ENCODE assay signal across 15 cellular contexts in genomic region chr2:27672723-27673486, GRCh38. TPM values are rescaled to one million over a fixed set of nuclear protein-coding genes. Genes with fewer than 3 reads are reported as not detected.
A peak's percentile ranks its signal among the peaks of the same experiment; 100 is the strongest.
DNase-seq lines count a peak whose midpoint lies in the region; ATAC-seq, FAIRE-seq and TF ChIP-seq lines count a peak whose summit lies in the region.
"Had no signal": no experiment of that assay in that cellular context is flagged by ENCODE, and none has a peak within 500 bp of the region (broad histone marks: within the 10 kb centered on the region; RNA-seq: fewer than 3 reads in every experiment).

No MANE protein-coding gene starts in this region.

- no peak for TF ChIP-seq POLR2A in A549 (IDR thresholded peaks at IDR 0.05; ENCODE audit: low read length)

- H3K4ac ChIP-seq in neuronal stem cell (ENCODE audit: low read length) = no peak overlapping the region

- H3K4me1 ChIP-seq in A549 (no peaks in the 10 kb centered on the region), neuronal stem cell (ENCODE audit: control insufficient read depth in 2 of 2, insufficient read depth in 1 of 2, low read depth in 1 of 2, low read length in 2 of 2) (no peaks in the 10 kb centered on the region), BE2C (no peaks in the 10 kb centered on the region)
- H3K4me1 ChIP-seq: SJCRH30 had no signal

- no peak overlapping the region for H3K23ac ChIP-seq in neuronal stem cell (ENCODE audit: low read depth, low read length, poor library complexity)

- H2AFZ ChIP-seq in neuronal stem cell (ENCODE audit: low read length) = no peak overlapping the region

- H3K27me3 ChIP-seq in neuronal stem cell (ENCODE audit: control insufficient read depth in 3 of 3, insufficient read depth in 3 of 3, low read depth in 1 of 3, low read length in 3 of 3) (no peaks in the 10 kb centered on the region), BE2C (no peaks in the 10 kb centered on the region)
- H3K27me3 ChIP-seq: SJCRH30 had no signal

- ATAC-seq in A549 = no peak
- ATAC-seq in left cardiac atrium = peak; percentile 68 to 73

- no peak overlapping the region for H4K91ac ChIP-seq in neuronal stem cell (ENCODE audit: low read depth, low read length, poor library complexity)

- H2BK15ac ChIP-seq in neuronal stem cell (ENCODE audit: low read length) = no peak overlapping the region

- peak; percentile 13 for FAIRE-seq in A549 (lab: Jason Lieb, UNC)

- TF ChIP-seq EP300 in A549 (IDR thresholded peaks at IDR 0.05) = no peak

- POLR2A ChIA-PET in A549 (lab: Yijun Ruan, JAX) = interaction anchor here (0.5 to 1.0 kb wide), 2 partner anchors 9 to 13 kb away, joined by 3 to 4 read pairs; partner anchors contain the start of genes SLC4A1AP and SUPT7L

- 79% methylated on average over 5 of the region's 5 CpGs for WGBS in A549 (ENCODE audit: missing lambda C conversion rate)
- WGBS in neuronal stem cell (ENCODE audit: extremely low coverage in 2 of 2, insufficient read length in 2 of 2, insufficient replicate concordance in 1 of 2), 2 donors = no CpG with 5 or more reads among the region's 5 CpGs

- H3K18ac ChIP-seq in neuronal stem cell (ENCODE audit: low read length) = no peak overlapping the region

- H2BK12ac ChIP-seq in neuronal stem cell (ENCODE audit: low read length) = no peak overlapping the region

- intact Hi-C loops in left cardiac atrium (cut with DNase I) = no loop called here

- no peak overlapping the region for H3K27ac ChIP-seq in A549
- H3K27ac ChIP-seq in neuronal stem cell (replicated peaks; ENCODE audit: low read length) = no peak overlapping the region
- H3K27ac ChIP-seq: SJCRH30 had no signal

- CTCF ChIA-PET in A549 (lab: Yijun Ruan, JAX) = interaction anchor here (0.7 to 3.4 kb wide), 3 partner anchors 9 to 92 kb away, joined by 3 to 47 read pairs (median 3); partner anchors contain the start of gene SLC4A1AP

- H2AK5ac ChIP-seq in neuronal stem cell (ENCODE audit: low read depth, low read length) = no peak overlapping the region

- no peaks in the 10 kb centered on the region for H3K9me3 ChIP-seq in A549
- no peaks in the 10 kb centered on the region for H3K9me3 ChIP-seq in neuronal stem cell (replicated peaks in 1 of 2; ENCODE audit: control insufficient read depth in 2 of 2, insufficient read depth in 1 of 2, low read depth in 1 of 2, low read length in 2 of 2)
- H3K9me3 ChIP-seq in BE2C = no peaks in the 10 kb centered on the region
- H3K9me3 ChIP-seq: SJCRH30 had no signal

- no peak overlapping the region for H3K4me2 ChIP-seq in A549
- no peak overlapping the region for H3K4me2 ChIP-seq in neuronal stem cell (ENCODE audit: insufficient read depth, low read length, poor library complexity, severe bottlenecking)

- H3K36me3 ChIP-seq in neuronal stem cell (replicated peaks in 1 of 2; ENCODE audit: control insufficient read depth in 2 of 2, insufficient read depth in 2 of 2, low read length in 2 of 2) (peaks cover 6 to 86% of the 10 kb centered on the region in 2 donors), BE2C (peaks cover 57% of the 10 kb centered on the region)

- TF ChIP-seq RAD21 in A549 (conservative IDR thresholded peaks at IDR 0.05 in 1 of 2, IDR thresholded peaks at IDR 0.05 in 1 of 2) = no peak

- in situ Hi-C loops in GM13977 (cut with MboI; ENCODE audit: low pct_unique_long_range_greater_than_20kb, low sequenced_read_pairs, unreplicated experiment) = no loop called here

- no peak overlapping the region for H2BK120ac ChIP-seq in neuronal stem cell (ENCODE audit: low read depth, low read length)

- no peak overlapping the region for H3K14ac ChIP-seq in neuronal stem cell (ENCODE audit: low read length)

- H2BK5ac ChIP-seq in neuronal stem cell (ENCODE audit: low read length) = no peak overlapping the region

- no peak overlapping the region for H3K9ac ChIP-seq in neuronal stem cell (ENCODE audit: low read depth, low read length, poor library complexity)

- H3K4me3 ChIP-seq in A549 (no peak overlapping the region), neuronal stem cell (ENCODE audit: low read length in 2 of 2) (no peak overlapping the region), BE2C (ENCODE audit: low read depth, low read length) (no peak overlapping the region)
- H3K4me3 ChIP-seq: SJCRH30 had no signal

- peak overlapping the region; percentile 43 for H4K8ac ChIP-seq in neuronal stem cell (ENCODE audit: low read depth, low read length)

- H3K79me1 ChIP-seq in neuronal stem cell (ENCODE audit: low read depth, low read length) = peaks cover 2% of the 10 kb centered on the region

- TF ChIP-seq CTCF in A549 (IDR thresholded peaks at IDR 0.05) (no peak), BE2C (IDR thresholded peaks at IDR 0.05; ENCODE audit: low read depth, low read length) (no peak), GM13977 (IDR thresholded peaks at IDR 0.05; ENCODE audit: extremely low read depth, insufficient read depth, missing control alignments) (no peak)

- no peak for DNase-seq in A549 (ENCODE audit: low read depth in 1 of 2, low spot score in 1 of 2)
- peak; percentile 77 for DNase-seq in NCI-H187 treated with DMSO at 0.1 percent for 48 hours (lab: John Stamatoyannopoulos, UW)
- DNase-seq in left cardiac atrium = no peak
- DNase-seq in neuronal stem cell (ENCODE audit: low spot score) = no peak
- no peak for DNase-seq in GM19240 (ENCODE audit: insufficient read length, low spot score)
- DNase-seq in BE2C = no peak
- DNase-seq in GM13977 (ENCODE audit: low spot score) = no peak
- DNase-seq: CD4-positive, alpha-beta memory T cell; DMS79 treated with DMSO at 0.1 percent for 48 hours; GDM1; KBM-7; NCI-H1092; NCI-H1694; NCI-H524; SJCRH30 had no signal

TF ChIP-seq in A549, 52 proteins besides CTCF, POLR2A, EP300 and RAD21:
- no peak for TF ChIP-seq EHF (CRISPR knock-in tag; IDR thresholded peaks at IDR 0.05)
- no peak for TF ChIP-seq HOXB5 (CRISPR knock-in tag; IDR thresholded peaks at IDR 0.05)
- TF ChIP-seq, protein P1, sequence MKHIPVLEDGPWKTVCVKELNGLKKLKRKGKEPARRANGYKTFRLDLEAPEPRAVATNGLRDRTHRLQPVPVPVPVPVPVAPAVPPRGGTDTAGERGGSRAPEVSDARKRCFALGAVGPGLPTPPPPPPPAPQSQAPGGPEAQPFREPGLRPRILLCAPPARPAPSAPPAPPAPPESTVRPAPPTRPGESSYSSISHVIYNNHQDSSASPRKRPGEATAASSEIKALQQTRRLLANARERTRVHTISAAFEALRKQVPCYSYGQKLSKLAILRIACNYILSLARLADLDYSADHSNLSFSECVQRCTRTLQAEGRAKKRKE (CRISPR knock-in tag; IDR thresholded peaks at IDR 0.05; ENCODE audit: low read depth) = no peak
- TF ChIP-seq, protein P2, sequence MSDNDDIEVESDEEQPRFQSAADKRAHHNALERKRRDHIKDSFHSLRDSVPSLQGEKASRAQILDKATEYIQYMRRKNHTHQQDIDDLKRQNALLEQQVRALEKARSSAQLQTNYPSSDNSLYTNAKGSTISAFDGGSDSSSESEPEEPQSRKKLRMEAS (IDR thresholded peaks at IDR 0.05) = no peak
- no peak for TF ChIP-seq HOXB13 (CRISPR knock-in tag; IDR thresholded peaks at IDR 0.05; ENCODE audit: low read depth)
- TF ChIP-seq RFX5 (IDR thresholded peaks at IDR 0.05) = no peak
- no peak for TF ChIP-seq KDM5A (IDR thresholded peaks at IDR 0.05)
- no peak for TF ChIP-seq NPAS2 (CRISPR knock-in tag; IDR thresholded peaks at IDR 0.05; ENCODE audit: borderline replicate concordance)
- TF ChIP-seq CBX8 (IDR thresholded peaks at IDR 0.05) = no peak
- no peak for TF ChIP-seq ZSCAN20 (CRISPR knock-in tag; IDR thresholded peaks at IDR 0.05)
- TF ChIP-seq JUN (IDR thresholded peaks at IDR 0.05) = no peak

RNA-seq across cellular contexts. Expression of gene SLC4A1AP, which starts 9.2 kb away (rescaled TPM):
- polyA plus RNA-seq in A549 (2011; rRNA removed) (21.1 and 33.0 TPM in 2 replicates), A549 (2017; fragmentation: RNase III; extraction: RNeasy Plus Mini Kit Qiagen cat#74134 plus additional on column Dnase treatment) (30.0 to 32.6 TPM (median 31.8 TPM) in 3 replicates)
- polyA plus RNA-seq in A549 (2012; cell fraction: cytosol; rRNA removed) = 13.0 and 13.6 TPM in 2 replicates
- 18.0 and 18.2 TPM in 2 replicates for polyA plus RNA-seq in A549 (2012; cell fraction: nucleus; rRNA removed)
- 7.2 and 11.3 TPM in 2 replicates for polyA minus RNA-seq in A549 (2011; rRNA and poly(A)+ RNA removed)
- total RNA-seq in left cardiac atrium = 10 to 100 TPM; 16.5 to 20.7 TPM
- polyA plus RNA-seq in neuronal stem cell (2013, experiment 1 of 2) = 19.7 TPM
- 19.8 TPM for polyA plus RNA-seq in neuronal stem cell (2013, experiment 2 of 2)
- 29.2 TPM for polyA plus RNA-seq in BE2C (2012; ENCODE audit: insufficient read depth, insufficient read length, low read depth)

RNA-seq across cellular contexts. Expression of gene SUPT7L, which starts 9.5 kb away (rescaled TPM):
- polyA plus RNA-seq in A549 (2011; rRNA removed) (67.0 and 73.1 TPM in 2 replicates), A549 (2017; fragmentation: RNase III; extraction: RNeasy Plus Mini Kit Qiagen cat#74134 plus additional on column Dnase treatment) (34.5 to 41.2 TPM (median 39.5 TPM) in 3 replicates)
- polyA plus RNA-seq in A549 (2012; cell fraction: cytosol; rRNA removed) = 34.5 and 40.3 TPM in 2 replicates
- 43.4 and 61.7 TPM in 2 replicates for polyA plus RNA-seq in A549 (2012; cell fraction: nucleus; rRNA removed)
- polyA minus RNA-seq in A549 (2011; rRNA and poly(A)+ RNA removed) = 51.2 and 51.3 TPM in 2 replicates
- 10 to 100 TPM; 22.6 to 23.6 TPM for total RNA-seq in left cardiac atrium
- 22.5 TPM for polyA plus RNA-seq in neuronal stem cell (2013, experiment 1 of 2)
- 22.3 TPM for polyA plus RNA-seq in neuronal stem cell (2013, experiment 2 of 2)
- 49.4 TPM for polyA plus RNA-seq in BE2C (2012; ENCODE audit: insufficient read depth, insufficient read length, low read depth)

RNA-seq across cellular contexts. Expression of gene GPN1, which starts 44.1 kb away (rescaled TPM):
- polyA plus RNA-seq in A549 (2011; rRNA removed) (98.9 and 117 TPM in 2 replicates), A549 (2017; fragmentation: RNase III; extraction: RNeasy Plus Mini Kit Qiagen cat#74134 plus additional on column Dnase treatment) (59.8 to 59.9 TPM (median 59.9 TPM) in 3 replicates)
- 42.7 and 43.3 TPM in 2 replicates for polyA plus RNA-seq in A549 (2012; cell fraction: cytosol; rRNA removed)
- 17.4 and 20.0 TPM in 2 replicates for polyA plus RNA-seq in A549 (2012; cell fraction: nucleus; rRNA removed)
- 48.4 and 58.1 TPM in 2 replicates for polyA minus RNA-seq in A549 (2011; rRNA and poly(A)+ RNA removed)
- 10 to 100 TPM; 19.7 to 20.6 TPM for total RNA-seq in left cardiac atrium
- 42.3 TPM for polyA plus RNA-seq in neuronal stem cell (2013, experiment 1 of 2)
- polyA plus RNA-seq in neuronal stem cell (2013, experiment 2 of 2) = 41.7 TPM
- polyA plus RNA-seq in BE2C (2012; ENCODE audit: insufficient read depth, insufficient read length, low read depth) = 35.7 TPM

RNA-seq across cellular contexts. Expression of gene CCDC121, which starts 44.1 kb away (rescaled TPM):
- polyA plus RNA-seq in A549 (2011; rRNA removed) (7.2 and 7.8 TPM in 2 replicates), A549 (2017; fragmentation: RNase III; extraction: RNeasy Plus Mini Kit Qiagen cat#74134 plus additional on column Dnase treatment) (4.6 to 5.2 TPM (median 4.9 TPM) in 3 replicates)
- 2.0 and 2.5 TPM in 2 replicates for polyA plus RNA-seq in A549 (2012; cell fraction: cytosol; rRNA removed)
- 1.2 and 2.4 TPM in 2 replicates for polyA plus RNA-seq in A549 (2012; cell fraction: nucleus; rRNA removed)
- polyA minus RNA-seq in A549 (2011; rRNA and poly(A)+ RNA removed) = 2.1 and 2.7 TPM in 2 replicates
- 1 to 10 TPM; 3.6 to 5.4 TPM for total RNA-seq in left cardiac atrium
- polyA plus RNA-seq in neuronal stem cell (2013, experiment 1 of 2) = 5.6 TPM
- 4.8 TPM for polyA plus RNA-seq in neuronal stem cell (2013, experiment 2 of 2)
- 4.1 TPM for polyA plus RNA-seq in BE2C (2012; ENCODE audit: insufficient read depth, insufficient read length, low read depth)

Comparison
In these comparisons a context has a peak if more than half of its experiments do, and no peak if none do; other contexts are left out.
1. ATAC-seq: peak in left cardiac atrium (2 of 2); none in A549 (0 of 2).